ENCODE assay signal across 1 cellular context in the genomic region with DNA sequence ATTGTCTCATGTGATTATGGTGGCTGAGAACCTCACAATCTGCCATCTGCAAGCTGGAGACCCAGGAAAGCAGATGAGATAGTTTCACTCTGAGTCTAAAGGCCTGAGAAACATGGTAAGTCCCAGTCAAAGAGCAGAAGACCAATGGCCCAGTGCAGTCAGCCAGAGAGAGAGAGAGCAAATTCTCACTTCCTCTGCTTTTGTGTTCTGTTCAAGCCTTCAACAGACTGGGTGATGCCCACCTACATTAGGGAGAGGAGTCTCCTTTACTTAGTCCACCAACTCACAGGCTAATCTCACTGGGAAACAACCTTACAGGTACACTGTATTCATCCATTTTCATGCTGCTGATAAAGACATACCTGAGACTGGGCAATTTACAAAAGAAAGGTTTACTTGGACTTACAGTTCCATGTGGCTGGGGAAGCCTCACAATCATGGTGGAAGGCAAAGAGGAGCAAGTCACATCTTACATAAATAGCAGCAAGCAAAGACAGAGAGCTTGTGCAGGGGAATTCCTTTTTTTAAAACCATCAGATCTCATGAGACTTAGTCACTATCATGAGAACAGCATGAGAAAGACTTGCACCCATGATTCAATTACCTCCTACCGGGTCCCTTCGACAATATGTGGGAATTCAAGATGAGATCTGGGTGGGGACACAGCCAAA.
TF ChIP-seq lines count a peak whose summit lies in the region.

No MANE protein-coding gene starts in this region.

TF ChIP-seq in GM12878, 131 proteins besides CTCF, POLR2A, EP300 and RAD21 (continued from another document and continues in another):
- TF ChIP-seq CHD4 (IDR thresholded peaks at IDR 0.05) (no peak), GATAD2B (conservative IDR thresholded peaks at IDR 0.05; ENCODE audit: low read depth) (peak; percentile 96), KDM1A (IDR thresholded peaks at IDR 0.05; ENCODE audit: borderline replicate concordance) (no peak), NFXL1 (IDR thresholded peaks at IDR 0.05; ENCODE audit: borderline replicate concordance) (no peak), MYB (IDR thresholded peaks at IDR 0.05; ENCODE audit: borderline replicate concordance, low read depth, low read length) (no peak), FOXM1 (IDR thresholded peaks at IDR 0.05; ENCODE audit: low read depth, low read length) (peak; percentile 83), YY1 (IDR thresholded peaks at IDR 0.05; ENCODE audit: low read depth, low read length) (peak; percentile 83), BCL11A (IDR thresholded peaks at IDR 0.05; ENCODE audit: low read depth, low read length) (peak; percentile 90), ZNF274 (IDR thresholded peaks at IDR 0.05; ENCODE audit: insufficient read depth, insufficient read length) (no peak), TBL1XR1 (IDR thresholded peaks at IDR 0.05; ENCODE audit: low read depth, low read length) (no peak), NR2F1 (conservative IDR thresholded peaks at IDR 0.05) (peak; percentile 85), BMI1 (IDR thresholded peaks at IDR 0.05; ENCODE audit: borderline replicate concordance) (0 out of 2 replicates have a peak, but pooled peaks have one; percentile 57), RELA (IDR thresholded peaks at IDR 0.05; ENCODE audit: borderline replicate concordance, partially characterized antibody) (no peak), SMAD1 (IDR thresholded peaks at IDR 0.05; ENCODE audit: low read depth, partially characterized antibody) (peak; percentile 85), POLR2AphosphoS2 (IDR thresholded peaks at IDR 0.05; ENCODE audit: low read depth, low read length) (0 out of 2 replicates have a peak, but pooled peaks have one; percentile 28), RB1 (IDR thresholded peaks at IDR 0.05; ENCODE audit: borderline replicate concordance) (no peak), ZZZ3 (IDR thresholded peaks at IDR 0.05; ENCODE audit: control insufficient read depth, insufficient read length, low read depth) (no peak), MEF2A (IDR thresholded peaks at IDR 0.05; ENCODE audit: insufficient read depth, low read depth, low read length) (0 out of 2 replicates have a peak, but pooled peaks have one; percentile 34), CEBPB (IDR thresholded peaks at IDR 0.05; ENCODE audit: borderline replicate concordance in 1 of 2, low read depth in 2 of 2, low read length in 2 of 2) (0 out of 4 replicates have a peak, but pooled peaks of 1 of the 2 experiments have one; percentile 60), ZNF24 (IDR thresholded peaks at IDR 0.05) (0 out of 2 replicates have a peak, but pooled peaks have one; percentile 30), TCF7 (IDR thresholded peaks at IDR 0.05; ENCODE audit: borderline replicate concordance) (peak; percentile 23; the same call in 1 of the 2 replicates), TARDBP (IDR thresholded peaks at IDR 0.05; ENCODE audit: borderline replicate concordance) (peak; percentile 43; the same call in 1 of the 2 replicates)
- TF ChIP-seq, protein P1, sequence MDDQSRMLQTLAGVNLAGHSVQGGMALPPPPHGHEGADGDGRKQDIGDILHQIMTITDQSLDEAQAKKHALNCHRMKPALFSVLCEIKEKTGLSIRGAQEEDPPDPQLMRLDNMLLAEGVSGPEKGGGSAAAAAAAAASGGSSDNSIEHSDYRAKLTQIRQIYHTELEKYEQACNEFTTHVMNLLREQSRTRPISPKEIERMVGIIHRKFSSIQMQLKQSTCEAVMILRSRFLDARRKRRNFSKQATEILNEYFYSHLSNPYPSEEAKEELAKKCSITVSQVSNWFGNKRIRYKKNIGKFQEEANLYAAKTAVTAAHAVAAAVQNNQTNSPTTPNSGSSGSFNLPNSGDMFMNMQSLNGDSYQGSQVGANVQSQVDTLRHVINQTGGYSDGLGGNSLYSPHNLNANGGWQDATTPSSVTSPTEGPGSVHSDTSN (IDR thresholded peaks at IDR 0.05; ENCODE audit: insufficient replicate concordance, low read depth, low read length): peak; percentile 34
- TF ChIP-seq, protein P2, sequence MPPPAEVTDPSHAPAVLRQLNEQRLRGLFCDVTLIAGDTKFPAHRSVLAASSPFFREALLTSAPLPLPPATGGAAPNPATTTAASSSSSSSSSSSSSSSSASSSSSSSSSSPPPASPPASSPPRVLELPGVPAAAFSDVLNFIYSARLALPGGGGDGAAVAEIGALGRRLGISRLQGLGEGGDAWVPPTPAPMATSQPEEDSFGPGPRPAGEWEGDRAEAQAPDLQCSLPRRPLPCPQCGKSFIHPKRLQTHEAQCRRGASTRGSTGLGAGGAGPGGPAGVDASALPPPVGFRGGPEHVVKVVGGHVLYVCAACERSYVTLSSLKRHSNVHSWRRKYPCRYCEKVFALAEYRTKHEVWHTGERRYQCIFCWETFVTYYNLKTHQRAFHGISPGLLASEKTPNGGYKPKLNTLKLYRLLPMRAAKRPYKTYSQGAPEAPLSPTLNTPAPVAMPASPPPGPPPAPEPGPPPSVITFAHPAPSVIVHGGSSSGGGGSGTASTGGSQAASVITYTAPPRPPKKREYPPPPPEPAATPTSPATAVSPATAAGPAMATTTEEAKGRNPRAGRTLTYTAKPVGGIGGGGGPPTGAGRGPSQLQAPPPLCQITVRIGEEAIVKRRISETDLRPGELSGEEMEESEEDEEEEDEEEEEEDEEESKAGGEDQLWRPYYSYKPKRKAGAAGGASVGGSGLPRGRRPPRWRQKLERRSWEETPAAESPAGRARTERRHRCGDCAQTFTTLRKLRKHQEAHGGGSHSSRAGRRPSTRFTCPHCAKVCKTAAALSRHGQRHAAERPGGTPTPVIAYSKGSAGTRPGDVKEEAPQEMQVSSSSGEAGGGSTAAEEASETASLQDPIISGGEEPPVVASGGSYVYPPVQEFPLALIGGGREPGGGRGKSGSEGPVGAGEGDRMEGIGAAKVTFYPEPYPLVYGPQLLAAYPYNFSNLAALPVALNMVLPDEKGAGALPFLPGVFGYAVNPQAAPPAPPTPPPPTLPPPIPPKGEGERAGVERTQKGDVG (CRISPR knock-in tag; IDR thresholded peaks at IDR 0.05): no peak
- TF ChIP-seq, protein P3, sequence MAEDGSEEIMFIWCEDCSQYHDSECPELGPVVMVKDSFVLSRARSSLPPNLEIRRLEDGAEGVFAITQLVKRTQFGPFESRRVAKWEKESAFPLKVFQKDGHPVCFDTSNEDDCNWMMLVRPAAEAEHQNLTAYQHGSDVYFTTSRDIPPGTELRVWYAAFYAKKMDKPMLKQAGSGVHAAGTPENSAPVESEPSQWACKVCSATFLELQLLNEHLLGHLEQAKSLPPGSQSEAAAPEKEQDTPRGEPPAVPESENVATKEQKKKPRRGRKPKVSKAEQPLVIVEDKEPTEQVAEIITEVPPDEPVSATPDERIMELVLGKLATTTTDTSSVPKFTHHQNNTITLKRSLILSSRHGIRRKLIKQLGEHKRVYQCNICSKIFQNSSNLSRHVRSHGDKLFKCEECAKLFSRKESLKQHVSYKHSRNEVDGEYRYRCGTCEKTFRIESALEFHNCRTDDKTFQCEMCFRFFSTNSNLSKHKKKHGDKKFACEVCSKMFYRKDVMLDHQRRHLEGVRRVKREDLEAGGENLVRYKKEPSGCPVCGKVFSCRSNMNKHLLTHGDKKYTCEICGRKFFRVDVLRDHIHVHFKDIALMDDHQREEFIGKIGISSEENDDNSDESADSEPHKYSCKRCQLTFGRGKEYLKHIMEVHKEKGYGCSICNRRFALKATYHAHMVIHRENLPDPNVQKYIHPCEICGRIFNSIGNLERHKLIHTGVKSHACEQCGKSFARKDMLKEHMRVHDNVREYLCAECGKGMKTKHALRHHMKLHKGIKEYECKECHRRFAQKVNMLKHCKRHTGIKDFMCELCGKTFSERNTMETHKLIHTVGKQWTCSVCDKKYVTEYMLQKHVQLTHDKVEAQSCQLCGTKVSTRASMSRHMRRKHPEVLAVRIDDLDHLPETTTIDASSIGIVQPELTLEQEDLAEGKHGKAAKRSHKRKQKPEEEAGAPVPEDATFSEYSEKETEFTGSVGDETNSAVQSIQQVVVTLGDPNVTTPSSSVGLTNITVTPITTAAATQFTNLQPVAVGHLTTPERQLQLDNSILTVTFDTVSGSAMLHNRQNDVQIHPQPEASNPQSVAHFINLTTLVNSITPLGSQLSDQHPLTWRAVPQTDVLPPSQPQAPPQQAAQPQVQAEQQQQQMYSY (CRISPR knock-in tag; IDR thresholded peaks at IDR 0.05): no peak
- TF ChIP-seq, protein P4, sequence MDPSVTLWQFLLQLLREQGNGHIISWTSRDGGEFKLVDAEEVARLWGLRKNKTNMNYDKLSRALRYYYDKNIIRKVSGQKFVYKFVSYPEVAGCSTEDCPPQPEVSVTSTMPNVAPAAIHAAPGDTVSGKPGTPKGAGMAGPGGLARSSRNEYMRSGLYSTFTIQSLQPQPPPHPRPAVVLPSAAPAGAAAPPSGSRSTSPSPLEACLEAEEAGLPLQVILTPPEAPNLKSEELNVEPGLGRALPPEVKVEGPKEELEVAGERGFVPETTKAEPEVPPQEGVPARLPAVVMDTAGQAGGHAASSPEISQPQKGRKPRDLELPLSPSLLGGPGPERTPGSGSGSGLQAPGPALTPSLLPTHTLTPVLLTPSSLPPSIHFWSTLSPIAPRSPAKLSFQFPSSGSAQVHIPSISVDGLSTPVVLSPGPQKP (IDR thresholded peaks at IDR 0.05; ENCODE audit: low read depth, low read length): no peak
- TF ChIP-seq, protein P5, sequence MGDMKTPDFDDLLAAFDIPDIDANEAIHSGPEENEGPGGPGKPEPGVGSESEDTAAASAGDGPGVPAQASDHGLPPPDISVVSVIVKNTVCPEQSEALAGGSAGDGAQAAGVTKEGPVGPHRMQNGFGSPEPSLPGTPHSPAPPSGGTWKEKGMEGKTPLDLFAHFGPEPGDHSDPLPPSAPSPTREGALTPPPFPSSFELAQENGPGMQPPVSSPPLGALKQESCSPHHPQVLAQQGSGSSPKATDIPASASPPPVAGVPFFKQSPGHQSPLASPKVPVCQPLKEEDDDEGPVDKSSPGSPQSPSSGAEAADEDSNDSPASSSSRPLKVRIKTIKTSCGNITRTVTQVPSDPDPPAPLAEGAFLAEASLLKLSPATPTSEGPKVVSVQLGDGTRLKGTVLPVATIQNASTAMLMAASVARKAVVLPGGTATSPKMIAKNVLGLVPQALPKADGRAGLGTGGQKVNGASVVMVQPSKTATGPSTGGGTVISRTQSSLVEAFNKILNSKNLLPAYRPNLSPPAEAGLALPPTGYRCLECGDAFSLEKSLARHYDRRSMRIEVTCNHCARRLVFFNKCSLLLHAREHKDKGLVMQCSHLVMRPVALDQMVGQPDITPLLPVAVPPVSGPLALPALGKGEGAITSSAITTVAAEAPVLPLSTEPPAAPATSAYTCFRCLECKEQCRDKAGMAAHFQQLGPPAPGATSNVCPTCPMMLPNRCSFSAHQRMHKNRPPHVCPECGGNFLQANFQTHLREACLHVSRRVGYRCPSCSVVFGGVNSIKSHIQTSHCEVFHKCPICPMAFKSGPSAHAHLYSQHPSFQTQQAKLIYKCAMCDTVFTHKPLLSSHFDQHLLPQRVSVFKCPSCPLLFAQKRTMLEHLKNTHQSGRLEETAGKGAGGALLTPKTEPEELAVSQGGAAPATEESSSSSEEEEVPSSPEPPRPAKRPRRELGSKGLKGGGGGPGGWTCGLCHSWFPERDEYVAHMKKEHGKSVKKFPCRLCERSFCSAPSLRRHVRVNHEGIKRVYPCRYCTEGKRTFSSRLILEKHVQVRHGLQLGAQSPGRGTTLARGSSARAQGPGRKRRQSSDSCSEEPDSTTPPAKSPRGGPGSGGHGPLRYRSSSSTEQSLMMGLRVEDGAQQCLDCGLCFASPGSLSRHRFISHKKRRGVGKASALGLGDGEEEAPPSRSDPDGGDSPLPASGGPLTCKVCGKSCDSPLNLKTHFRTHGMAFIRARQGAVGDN (IDR thresholded peaks at IDR 0.05): peak; percentile 88
- TF ChIP-seq, protein P6, sequence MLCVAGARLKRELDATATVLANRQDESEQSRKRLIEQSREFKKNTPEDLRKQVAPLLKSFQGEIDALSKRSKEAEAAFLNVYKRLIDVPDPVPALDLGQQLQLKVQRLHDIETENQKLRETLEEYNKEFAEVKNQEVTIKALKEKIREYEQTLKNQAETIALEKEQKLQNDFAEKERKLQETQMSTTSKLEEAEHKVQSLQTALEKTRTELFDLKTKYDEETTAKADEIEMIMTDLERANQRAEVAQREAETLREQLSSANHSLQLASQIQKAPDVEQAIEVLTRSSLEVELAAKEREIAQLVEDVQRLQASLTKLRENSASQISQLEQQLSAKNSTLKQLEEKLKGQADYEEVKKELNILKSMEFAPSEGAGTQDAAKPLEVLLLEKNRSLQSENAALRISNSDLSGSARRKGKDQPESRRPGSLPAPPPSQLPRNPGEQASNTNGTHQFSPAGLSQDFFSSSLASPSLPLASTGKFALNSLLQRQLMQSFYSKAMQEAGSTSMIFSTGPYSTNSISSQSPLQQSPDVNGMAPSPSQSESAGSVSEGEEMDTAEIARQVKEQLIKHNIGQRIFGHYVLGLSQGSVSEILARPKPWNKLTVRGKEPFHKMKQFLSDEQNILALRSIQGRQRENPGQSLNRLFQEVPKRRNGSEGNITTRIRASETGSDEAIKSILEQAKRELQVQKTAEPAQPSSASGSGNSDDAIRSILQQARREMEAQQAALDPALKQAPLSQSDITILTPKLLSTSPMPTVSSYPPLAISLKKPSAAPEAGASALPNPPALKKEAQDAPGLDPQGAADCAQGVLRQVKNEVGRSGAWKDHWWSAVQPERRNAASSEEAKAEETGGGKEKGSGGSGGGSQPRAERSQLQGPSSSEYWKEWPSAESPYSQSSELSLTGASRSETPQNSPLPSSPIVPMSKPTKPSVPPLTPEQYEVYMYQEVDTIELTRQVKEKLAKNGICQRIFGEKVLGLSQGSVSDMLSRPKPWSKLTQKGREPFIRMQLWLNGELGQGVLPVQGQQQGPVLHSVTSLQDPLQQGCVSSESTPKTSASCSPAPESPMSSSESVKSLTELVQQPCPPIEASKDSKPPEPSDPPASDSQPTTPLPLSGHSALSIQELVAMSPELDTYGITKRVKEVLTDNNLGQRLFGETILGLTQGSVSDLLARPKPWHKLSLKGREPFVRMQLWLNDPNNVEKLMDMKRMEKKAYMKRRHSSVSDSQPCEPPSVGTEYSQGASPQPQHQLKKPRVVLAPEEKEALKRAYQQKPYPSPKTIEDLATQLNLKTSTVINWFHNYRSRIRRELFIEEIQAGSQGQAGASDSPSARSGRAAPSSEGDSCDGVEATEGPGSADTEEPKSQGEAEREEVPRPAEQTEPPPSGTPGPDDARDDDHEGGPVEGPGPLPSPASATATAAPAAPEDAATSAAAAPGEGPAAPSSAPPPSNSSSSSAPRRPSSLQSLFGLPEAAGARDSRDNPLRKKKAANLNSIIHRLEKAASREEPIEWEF (IDR thresholded peaks at IDR 0.05; ENCODE audit: insufficient replicate concordance, low read depth, low read length): peak; percentile 61
- TF ChIP-seq, protein P7, sequence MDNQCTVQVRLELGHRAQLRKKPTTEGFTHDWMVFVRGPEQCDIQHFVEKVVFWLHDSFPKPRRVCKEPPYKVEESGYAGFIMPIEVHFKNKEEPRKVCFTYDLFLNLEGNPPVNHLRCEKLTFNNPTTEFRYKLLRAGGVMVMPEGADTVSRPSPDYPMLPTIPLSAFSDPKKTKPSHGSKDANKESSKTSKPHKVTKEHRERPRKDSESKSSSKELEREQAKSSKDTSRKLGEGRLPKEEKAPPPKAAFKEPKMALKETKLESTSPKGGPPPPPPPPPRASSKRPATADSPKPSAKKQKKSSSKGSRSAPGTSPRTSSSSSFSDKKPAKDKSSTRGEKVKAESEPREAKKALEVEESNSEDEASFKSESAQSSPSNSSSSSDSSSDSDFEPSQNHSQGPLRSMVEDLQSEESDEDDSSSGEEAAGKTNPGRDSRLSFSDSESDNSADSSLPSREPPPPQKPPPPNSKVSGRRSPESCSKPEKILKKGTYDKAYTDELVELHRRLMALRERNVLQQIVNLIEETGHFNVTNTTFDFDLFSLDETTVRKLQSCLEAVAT (IDR thresholded peaks at IDR 0.05): peak; percentile 84
